Comparison of ENCODE assay signal across 28 cellular contexts in the genomic region with DNA sequence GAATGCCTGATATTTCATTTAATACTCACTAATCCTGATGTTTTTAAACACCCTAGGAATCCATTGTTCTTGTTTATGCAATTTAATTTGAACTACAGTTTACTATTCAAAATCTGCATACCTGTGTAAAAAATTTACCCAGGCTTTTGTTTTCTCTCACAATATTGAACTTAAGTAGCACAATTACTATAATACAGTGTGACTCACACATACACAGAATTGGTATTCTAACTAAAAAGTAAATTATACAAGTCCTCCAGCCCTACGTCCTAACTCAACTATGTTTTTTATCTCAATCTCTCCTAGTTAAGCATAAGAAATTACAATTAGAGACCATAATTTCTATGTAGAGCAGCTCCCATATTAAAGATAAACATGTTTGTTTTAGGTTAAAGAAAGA.
"Had no signal": no experiment of that assay in that cellular context is flagged by ENCODE, and none has a peak within 500 bp of the region (broad histone marks: within the 10 kb centered on the region; RNA-seq: fewer than 3 reads in every experiment).

No MANE protein-coding gene starts in this region.

- ATAC-seq: left cardiac atrium; left lobe of liver; left ventricle myocardium superior; lower lobe of right lung; natural killer cell; psoas muscle; sciatic nerve; stimulated activated naive CD8-positive, alpha-beta T cell treated with anti-CD3 and anti-CD28 coated beads, Interleukin-15, amount 100 ng/mL, for 72 hours had no signal

- FAIRE-seq: keratinocyte had no signal

- H3K27ac Mint-ChIP-seq: natural killer cell, nephron progenitor cell, neural progenitor cell, type B pancreatic cell had no signal

- H3K9me3 Mint-ChIP-seq: naive B cell; natural killer cell; nephron progenitor cell; neural progenitor cell; stimulated activated naive CD8-positive, alpha-beta T cell treated with anti-CD3 and anti-CD28 coated beads, Interleukin-15, amount 100 ng/mL, for 72 hours; type B pancreatic cell had no signal

- H3K4me1 Mint-ChIP-seq: nephron progenitor cell, neural progenitor cell had no signal

- H3K27me3 Mint-ChIP-seq: naive B cell; stimulated activated naive CD8-positive, alpha-beta T cell treated with anti-CD3 and anti-CD28 coated beads, Interleukin-15, amount 100 ng/mL, for 72 hours; type B pancreatic cell had no signal

- H3K4me3 Mint-ChIP-seq: naive B cell; natural killer cell; nephron progenitor cell; neural progenitor cell; stimulated activated naive CD8-positive, alpha-beta T cell treated with anti-CD3 and anti-CD28 coated beads, Interleukin-15, amount 100 ng/mL, for 72 hours; type B pancreatic cell had no signal

- DNase-seq: hippocampal formation; kidney glomerular epithelial cell; left cardiac atrium; left ventricle myocardium superior; lower lobe of right lung; mammary epithelial cell; mesenchymal stem cell; naive B cell; natural killer cell; nephron progenitor cell; occipital lobe; psoas muscle; stimulated activated CD4-positive, alpha-beta T cell treated with anti-CD3 and anti-CD28 coated beads, Interleukin-12 subunit alpha, Interleukin-12 subunit beta, amount 100 ng/mL, for 4 hours; stimulated activated CD4-positive, alpha-beta T cell treated with anti-CD3 and anti-CD28 coated beads, Interleukin-15, amount 100 ng/mL, for 24 hours; stimulated activated CD4-positive, alpha-beta T cell treated with anti-CD3 and anti-CD28 coated beads, Interleukin-2, amount 100 ng/mL, for 24 hours; stimulated activated CD4-positive, alpha-beta T cell treated with anti-CD3 and anti-CD28 coated beads, Interleukin-4, amount 100 ng/mL, for 1 hour; stimulated activated naive CD4-positive, alpha-beta T cell treated with Interleukin-2 at 50 U/mL for 16 hours; stimulated activated naive CD8-positive, alpha-beta T cell treated with anti-CD3 and anti-CD28 coated beads, Interleukin-15, amount 100 ng/mL, for 72 hours; substantia nigra; uterus had no signal

- H3K4me3 ChIP-seq: lower lobe of right lung, neural progenitor cell, psoas muscle, right atrium auricular region, skin epidermis, tibial nerve, uterus had no signal
